1 cellular context compared by ENCODE assay signal in genomic region chr11:2298795-2299747, GRCh38.
TF ChIP-seq lines count a peak whose summit lies in the region.

No MANE protein-coding gene starts in this region.

TF ChIP-seq in K562, 482 proteins besides CTCF, POLR2A, EP300 and RAD21 (continued from another document):
- TF ChIP-seq, protein P1, sequence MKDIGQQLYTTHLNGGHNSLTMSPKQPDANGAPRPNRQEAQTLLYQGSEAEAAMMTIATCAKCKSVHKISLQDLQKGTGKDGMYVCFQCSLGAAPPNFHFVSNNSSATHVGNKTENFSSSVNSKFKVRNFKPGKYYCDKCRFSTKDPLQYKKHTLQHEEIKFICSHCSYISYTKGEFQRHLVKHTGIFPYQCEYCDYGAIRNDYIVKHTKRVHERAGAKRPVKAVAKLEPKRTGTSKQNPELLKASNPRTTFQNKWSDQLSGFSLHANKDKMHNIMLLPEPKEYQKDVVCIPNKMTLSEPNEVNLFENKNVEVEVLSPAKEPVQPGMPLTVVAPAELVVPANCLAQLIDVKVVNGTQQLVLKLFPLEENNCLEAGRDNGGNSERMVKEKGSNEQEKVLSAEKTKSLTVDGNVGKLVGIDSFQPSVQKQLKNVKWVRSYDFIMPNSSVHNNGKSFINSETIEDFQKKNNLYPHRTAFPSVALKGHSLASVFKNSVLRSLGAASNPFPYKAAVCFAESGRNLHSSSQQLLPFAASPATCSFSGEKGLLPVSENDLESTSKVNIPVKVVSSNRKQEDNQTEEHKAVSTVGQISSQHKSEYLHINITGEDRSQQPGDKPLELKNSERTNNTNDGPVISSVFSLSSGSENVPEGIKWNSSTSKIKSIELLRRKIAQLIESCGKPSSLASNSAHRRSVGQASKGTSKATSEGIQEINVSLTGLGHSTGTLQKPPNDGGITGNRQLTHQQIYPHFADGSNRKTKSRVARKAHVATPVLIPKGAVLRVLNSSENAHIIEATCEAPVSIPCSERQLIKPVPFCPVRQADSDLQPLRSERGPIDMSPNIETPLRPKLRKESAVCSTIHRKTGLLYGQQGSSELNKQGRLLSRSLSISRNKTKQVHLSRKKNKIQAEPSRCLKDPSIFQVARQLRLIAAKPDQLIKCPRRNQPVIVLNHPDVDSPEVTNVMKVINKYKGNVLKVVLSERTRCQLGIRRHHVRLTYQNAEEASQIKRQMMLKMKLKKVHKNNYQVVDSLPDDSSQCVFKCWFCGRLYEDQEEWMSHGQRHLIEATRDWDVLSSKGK (CRISPR knock-in tag; IDR thresholded peaks at IDR 0.05): no peak
- peak; percentile 51; the same call in 1 of the 2 replicates for TF ChIP-seq ARID2 (IDR thresholded peaks at IDR 0.05)
- no peak for TF ChIP-seq UBTF (IDR thresholded peaks at IDR 0.05; ENCODE audit: borderline replicate concordance in 1 of 2, low read depth in 2 of 2, low read length in 2 of 2)
- TF ChIP-seq DDX20 (tag; IDR thresholded peaks at IDR 0.05; ENCODE audit: low read depth): no peak
- no peak for TF ChIP-seq ZFP30 (CRISPR knock-in tag; IDR thresholded peaks at IDR 0.05; ENCODE audit: borderline replicate concordance)
- TF ChIP-seq EHMT2 (IDR thresholded peaks at IDR 0.05): no peak
- no peak for TF ChIP-seq NR2F6 (CRISPR knock-in tag; IDR thresholded peaks at IDR 0.05)
- no peak for TF ChIP-seq CREM (IDR thresholded peaks at IDR 0.05; ENCODE audit: low read depth)
- TF ChIP-seq SFPQ (IDR thresholded peaks at IDR 0.05; ENCODE audit: low read depth, low read length): no peak
- TF ChIP-seq, protein P2, sequence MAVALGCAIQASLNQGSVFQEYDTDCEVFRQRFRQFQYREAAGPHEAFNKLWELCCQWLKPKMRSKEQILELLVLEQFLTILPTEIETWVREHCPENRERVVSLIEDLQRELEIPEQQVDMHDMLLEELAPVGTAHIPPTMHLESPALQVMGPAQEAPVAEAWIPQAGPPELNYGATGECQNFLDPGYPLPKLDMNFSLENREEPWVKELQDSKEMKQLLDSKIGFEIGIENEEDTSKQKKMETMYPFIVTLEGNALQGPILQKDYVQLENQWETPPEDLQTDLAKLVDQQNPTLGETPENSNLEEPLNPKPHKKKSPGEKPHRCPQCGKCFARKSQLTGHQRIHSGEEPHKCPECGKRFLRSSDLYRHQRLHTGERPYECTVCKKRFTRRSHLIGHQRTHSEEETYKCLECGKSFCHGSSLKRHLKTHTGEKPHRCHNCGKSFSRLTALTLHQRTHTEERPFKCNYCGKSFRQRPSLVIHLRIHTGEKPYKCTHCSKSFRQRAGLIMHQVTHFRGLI (CRISPR knock-in tag; IDR thresholded peaks at IDR 0.05): no peak
- no peak for TF ChIP-seq THAP12 (CRISPR knock-in tag; IDR thresholded peaks at IDR 0.05)
- TF ChIP-seq MXI1 (IDR thresholded peaks at IDR 0.05; ENCODE audit: low read depth, low read length): no peak
- TF ChIP-seq ZFX (CRISPR knock-in tag; IDR thresholded peaks at IDR 0.05): no peak
- TF ChIP-seq, protein P3, sequence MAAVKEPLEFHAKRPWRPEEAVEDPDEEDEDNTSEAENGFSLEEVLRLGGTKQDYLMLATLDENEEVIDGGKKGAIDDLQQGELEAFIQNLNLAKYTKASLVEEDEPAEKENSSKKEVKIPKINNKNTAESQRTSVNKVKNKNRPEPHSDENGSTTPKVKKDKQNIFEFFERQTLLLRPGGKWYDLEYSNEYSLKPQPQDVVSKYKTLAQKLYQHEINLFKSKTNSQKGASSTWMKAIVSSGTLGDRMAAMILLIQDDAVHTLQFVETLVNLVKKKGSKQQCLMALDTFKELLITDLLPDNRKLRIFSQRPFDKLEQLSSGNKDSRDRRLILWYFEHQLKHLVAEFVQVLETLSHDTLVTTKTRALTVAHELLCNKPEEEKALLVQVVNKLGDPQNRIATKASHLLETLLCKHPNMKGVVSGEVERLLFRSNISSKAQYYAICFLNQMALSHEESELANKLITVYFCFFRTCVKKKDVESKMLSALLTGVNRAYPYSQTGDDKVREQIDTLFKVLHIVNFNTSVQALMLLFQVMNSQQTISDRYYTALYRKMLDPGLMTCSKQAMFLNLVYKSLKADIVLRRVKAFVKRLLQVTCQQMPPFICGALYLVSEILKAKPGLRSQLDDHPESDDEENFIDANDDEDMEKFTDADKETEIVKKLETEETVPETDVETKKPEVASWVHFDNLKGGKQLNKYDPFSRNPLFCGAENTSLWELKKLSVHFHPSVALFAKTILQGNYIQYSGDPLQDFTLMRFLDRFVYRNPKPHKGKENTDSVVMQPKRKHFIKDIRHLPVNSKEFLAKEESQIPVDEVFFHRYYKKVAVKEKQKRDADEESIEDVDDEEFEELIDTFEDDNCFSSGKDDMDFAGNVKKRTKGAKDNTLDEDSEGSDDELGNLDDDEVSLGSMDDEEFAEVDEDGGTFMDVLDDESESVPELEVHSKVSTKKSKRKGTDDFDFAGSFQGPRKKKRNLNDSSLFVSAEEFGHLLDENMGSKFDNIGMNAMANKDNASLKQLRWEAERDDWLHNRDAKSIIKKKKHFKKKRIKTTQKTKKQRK (IDR thresholded peaks at IDR 0.05; ENCODE audit: borderline replicate concordance, low read depth, low read length): no peak
- TF ChIP-seq BCOR (IDR thresholded peaks at IDR 0.05): no peak
- no peak for TF ChIP-seq ZC3H8 (IDR thresholded peaks at IDR 0.05)
- TF ChIP-seq GABPB2 (CRISPR knock-in tag; conservative IDR thresholded peaks at IDR 0.05): no peak
- TF ChIP-seq ZNF133 (CRISPR knock-in tag; IDR thresholded peaks at IDR 0.05): no peak
- TF ChIP-seq, protein P4, sequence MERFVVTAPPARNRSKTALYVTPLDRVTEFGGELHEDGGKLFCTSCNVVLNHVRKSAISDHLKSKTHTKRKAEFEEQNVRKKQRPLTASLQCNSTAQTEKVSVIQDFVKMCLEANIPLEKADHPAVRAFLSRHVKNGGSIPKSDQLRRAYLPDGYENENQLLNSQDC (CRISPR knock-in tag; IDR thresholded peaks at IDR 0.05): no peak
- TF ChIP-seq NCOA2 (IDR thresholded peaks at IDR 0.05; ENCODE audit: partially characterized antibody in 2 of 2): no peak
- TF ChIP-seq, protein P5, sequence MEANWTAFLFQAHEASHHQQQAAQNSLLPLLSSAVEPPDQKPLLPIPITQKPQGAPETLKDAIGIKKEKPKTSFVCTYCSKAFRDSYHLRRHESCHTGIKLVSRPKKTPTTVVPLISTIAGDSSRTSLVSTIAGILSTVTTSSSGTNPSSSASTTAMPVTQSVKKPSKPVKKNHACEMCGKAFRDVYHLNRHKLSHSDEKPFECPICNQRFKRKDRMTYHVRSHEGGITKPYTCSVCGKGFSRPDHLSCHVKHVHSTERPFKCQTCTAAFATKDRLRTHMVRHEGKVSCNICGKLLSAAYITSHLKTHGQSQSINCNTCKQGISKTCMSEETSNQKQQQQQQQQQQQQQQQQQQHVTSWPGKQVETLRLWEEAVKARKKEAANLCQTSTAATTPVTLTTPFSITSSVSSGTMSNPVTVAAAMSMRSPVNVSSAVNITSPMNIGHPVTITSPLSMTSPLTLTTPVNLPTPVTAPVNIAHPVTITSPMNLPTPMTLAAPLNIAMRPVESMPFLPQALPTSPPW (CRISPR knock-in tag; IDR thresholded peaks at IDR 0.05): 0 out of 2 replicates have a peak, but pooled peaks have one; percentile 6
- TF ChIP-seq PTTG1 (tag; IDR thresholded peaks at IDR 0.05; ENCODE audit: low read depth): no peak
- TF ChIP-seq SMC3 (conservative IDR thresholded peaks at IDR 0.05; ENCODE audit: insufficient read depth, low read depth, low read length): peak; percentile 69
